In genomic region chr18:77063256-77063655, GRCh38 we compare ENCODE assay signal across 8 cellular contexts.
DNase-seq lines count a peak whose midpoint lies in the region; ATAC-seq and TF ChIP-seq lines count a peak whose summit lies in the region.

No MANE protein-coding gene starts in this region.

- TF ChIP-seq CTCF in Calu3 (IDR thresholded peaks at IDR 0.05; ENCODE audit: unreplicated experiment): no peak
- no peak for TF ChIP-seq CTCF in foreskin keratinocyte (conservative IDR thresholded peaks at IDR 0.05)

- no peaks in the 10 kb centered on the region for H3K27me3 Mint-ChIP-seq in Calu3 (ENCODE audit: unreplicated experiment)
- H3K27me3 Mint-ChIP-seq in activated CD8-positive, alpha-beta T cell treated with anti-CD3 and anti-CD28 coated beads, Interleukin-2, amount 10 ng/mL, durations not matched to agents 7 days and 5 days (ENCODE audit: low read depth): no peaks in the 10 kb centered on the region

- ATAC-seq in GM21515 (IDR thresholded peaks at IDR 0.05; ENCODE audit: unreplicated experiment) (peak; percentile 48), foreskin keratinocyte (peak; percentile 74)
- ATAC-seq in activated CD8-positive, alpha-beta T cell treated with anti-CD3 and anti-CD28 coated beads, Interleukin-2, amount 10 ng/mL, durations not matched to agents 7 days and 5 days: peak; percentile 47

- peak overlapping the region; percentile 73 for H3K27ac ChIP-seq in foreskin keratinocyte

- peaks cover 9% of the 10 kb centered on the region for H3K9me3 Mint-ChIP-seq in Calu3 (ENCODE audit: low read depth, unreplicated experiment)
- no peaks in the 10 kb centered on the region for H3K9me3 Mint-ChIP-seq in activated CD8-positive, alpha-beta T cell treated with anti-CD3 and anti-CD28 coated beads, Interleukin-2, amount 10 ng/mL, durations not matched to agents 7 days and 5 days (ENCODE audit: insufficient read depth)

- H3K27ac Mint-ChIP-seq in Calu3 (ENCODE audit: unreplicated experiment): peak overlapping the region; percentile 96
- peak overlapping the region; percentile 99 for H3K27ac Mint-ChIP-seq in activated CD8-positive, alpha-beta T cell treated with anti-CD3 and anti-CD28 coated beads, Interleukin-2, amount 10 ng/mL, durations not matched to agents 7 days and 5 days

- peaks cover 68% of the 10 kb centered on the region for H3K4me1 Mint-ChIP-seq in Calu3 (ENCODE audit: low read depth, unreplicated experiment)
- peaks cover 94% of the 10 kb centered on the region for H3K4me1 Mint-ChIP-seq in activated CD8-positive, alpha-beta T cell treated with anti-CD3 and anti-CD28 coated beads, Interleukin-2, amount 10 ng/mL, durations not matched to agents 7 days and 5 days (ENCODE audit: low read depth)

- H3K27me3 ChIP-seq in foreskin keratinocyte: no peaks in the 10 kb centered on the region

- H3K4me3 Mint-ChIP-seq in Calu3 (ENCODE audit: low read depth, unreplicated experiment): no peak overlapping the region
- H3K4me3 Mint-ChIP-seq in activated CD8-positive, alpha-beta T cell treated with anti-CD3 and anti-CD28 coated beads, Interleukin-2, amount 10 ng/mL, durations not matched to agents 7 days and 5 days: peak overlapping the region; percentile 72

- no peak for DNase-seq in Calu3
- peak; percentile 56 to 60 for DNase-seq in Kasumi-1 (lab: John Stamatoyannopoulos, UW)
- DNase-seq in activated CD8-positive, alpha-beta T cell treated with anti-CD3 and anti-CD28 coated beads, Interleukin-2, amount 10 ng/mL, durations not matched to agents 7 days and 5 days: peak; percentile 92
- DNase-seq in foreskin keratinocyte: peak; percentile 81 to 90
- peak; percentile 80 for DNase-seq in stimulated activated naive CD4-positive, alpha-beta T cell treated with Interleukin-2 at 50 U/mL for 16 hours (lab: John Stamatoyannopoulos, UW)
- DNase-seq in NCI-H146 (lab: John Stamatoyannopoulos, UW): no peak
- no peak for DNase-seq in NCI-H524 (lab: John Stamatoyannopoulos, UW)

- H3K36me3 Mint-ChIP-seq in Calu3 (ENCODE audit: insufficient read depth, unreplicated experiment): peaks cover 92% of the 10 kb centered on the region
- peaks cover 93% of the 10 kb centered on the region for H3K36me3 Mint-ChIP-seq in activated CD8-positive, alpha-beta T cell treated with anti-CD3 and anti-CD28 coated beads, Interleukin-2, amount 10 ng/mL, durations not matched to agents 7 days and 5 days (ENCODE audit: low read depth)

- BruUV-seq in Calu3 (replicated peaks; lab: Mats Ljungman, UMichigan): no TSS peak

- intact Hi-C loops in Calu3 (cut with micrococcal nuclease; ENCODE audit: unreplicated experiment): no loop called here

- H3K4me1 ChIP-seq in foreskin keratinocyte: peaks cover 26% of the 10 kb centered on the region

- CTCF ChIA-PET in Calu3 (lab: Charles Lee): interaction anchor here (1.5 to 1.7 kb wide), 2 partner anchors 9 to 16 kb away, joined by 3 to 4 read pairs; no protein-coding TSS in a partner anchor
- CTCF ChIA-PET in activated CD8-positive, alpha-beta T cell treated with anti-CD3 and anti-CD28 coated beads, Interleukin-2, amount 10 ng/mL, durations not matched to agents 7 days and 5 days (lab: Charles Lee): interaction anchor here (0.9 to 3.5 kb wide), 13 partner anchors 8 to 155 kb away, joined by 3 to 22 read pairs (median 4); partner anchors contain the start of gene MBP

- POLR2A ChIA-PET in activated CD8-positive, alpha-beta T cell treated with anti-CD3 and anti-CD28 coated beads, Interleukin-2, amount 10 ng/mL, durations not matched to agents 7 days and 5 days (lab: Charles Lee): interaction anchor here (0.7 to 9.2 kb wide), 14 partner anchors 8 to 148 kb away, joined by 3 to 103 read pairs (median 4); partner anchors contain the start of gene MBP

Comparison
In these comparisons a context has a peak if more than half of its experiments do, and no peak if none do; other contexts are left out.
1. DNase-seq: peak in Kasumi-1 (2 of 2), activated CD8-positive, alpha-beta T cell treated with anti-CD3 and anti-CD28 coated beads, Interleukin-2, amount 10 ng/mL, durations not matched to agents 7 days and 5 days (single experiment), foreskin keratinocyte (2 of 2) and stimulated activated naive CD4-positive, alpha-beta T cell treated with Interleukin-2 at 50 U/mL for 16 hours (single experiment); none in Calu3 (single experiment), NCI-H146 (single experiment) and NCI-H524 (0 of 2).
2. Peak in every context shown above with its lines, with median percentiles within 50 percentile points of each other: ATAC-seq.